Comparison of ENCODE assay signal across 28 cellular contexts in genomic region chr20:13941031-13941430, GRCh38. TPM values are rescaled to one million over a fixed set of nuclear protein-coding genes. Genes with fewer than 3 reads are reported as not detected.
"Had no signal": no experiment of that assay in that cellular context is flagged by ENCODE, and none has a peak within 500 bp of the region (broad histone marks: within the 10 kb centered on the region; RNA-seq: fewer than 3 reads in every experiment).

No MANE protein-coding gene starts in this region.

- H3K9me3 ChIP-seq: ovary, psoas muscle, right lobe of liver, stomach, thoracic aorta, tibial artery, transverse colon, upper lobe of right lung, uterus had no signal

- H3K36me3 ChIP-seq: neural progenitor cell, ovary, right lobe of liver, sigmoid colon, stomach, thoracic aorta, tibial artery, transverse colon, upper lobe of right lung, uterus had no signal

- DNase-seq: natural killer cell; occipital lobe; posterior cingulate gyrus; psoas muscle; right cardiac atrium; right lobe of liver; sigmoid colon; small intestine; stimulated activated CD4-positive, alpha-beta T cell treated with anti-CD3 and anti-CD28 coated beads, Interleukin-15, amount 100 ng/mL, for 24 hours; stimulated activated CD4-positive, alpha-beta T cell treated with anti-CD3 and anti-CD28 coated beads, Interleukin-2, amount 100 ng/mL, for 24 hours; stimulated activated CD4-positive, alpha-beta T cell treated with anti-CD3 and anti-CD28 coated beads, Interleukin-2, amount 100 ng/mL, for 48 hours; stimulated activated CD4-positive, alpha-beta T cell treated with anti-CD3 and anti-CD28 coated beads, Interleukin-4, amount 100 ng/mL, for 24 hours; stimulated activated naive B cell treated with anti-CD40 and anti-IgM and Interleukin-4, amounts not matched to agents 10 μg/mL and 1 μg/mL and 100 μg/mL, for 72 hours; stimulated activated naive CD4-positive, alpha-beta T cell treated with Interleukin-2 at 50 U/mL for 16 hours; stomach; tibial artery; transverse colon; upper lobe of right lung; uterus had no signal

- H3K27me3 ChIP-seq: neural progenitor cell, ovary, right lobe of liver, sigmoid colon, stomach, tibial artery, transverse colon, upper lobe of right lung, uterus had no signal

- H3K4me3 ChIP-seq: neural progenitor cell, ovary, psoas muscle, right lobe of liver, sigmoid colon, stomach, thoracic aorta, tibial artery, transverse colon, upper lobe of right lung, uterus had no signal

- H3K4me1 ChIP-seq: neural progenitor cell, parathyroid adenoma, psoas muscle, right lobe of liver, sigmoid colon, stomach, transverse colon, upper lobe of right lung, uterus had no signal

- H3K27ac ChIP-seq: neural progenitor cell, ovary, parathyroid adenoma, psoas muscle, right lobe of liver, sigmoid colon, stomach, thoracic aorta, transverse colon, upper lobe of right lung, uterus had no signal

RNA-seq across cellular contexts. Expression of gene SEL1L2, which starts 49.4 kb away (rescaled TPM):
- total RNA-seq: natural killer cell, osteoblast, progenitor cell of endocrine pancreas, renal cortical epithelial cell, right cardiac atrium, right lobe of liver, skeletal muscle tissue, thoracic aorta, transverse colon, upper lobe of right lung had no signal
- polyA plus RNA-seq: neural cell, small intestine, stomach had no signal
